Comparison of ENCODE assay signal across 18 cellular contexts in the genomic region with DNA sequence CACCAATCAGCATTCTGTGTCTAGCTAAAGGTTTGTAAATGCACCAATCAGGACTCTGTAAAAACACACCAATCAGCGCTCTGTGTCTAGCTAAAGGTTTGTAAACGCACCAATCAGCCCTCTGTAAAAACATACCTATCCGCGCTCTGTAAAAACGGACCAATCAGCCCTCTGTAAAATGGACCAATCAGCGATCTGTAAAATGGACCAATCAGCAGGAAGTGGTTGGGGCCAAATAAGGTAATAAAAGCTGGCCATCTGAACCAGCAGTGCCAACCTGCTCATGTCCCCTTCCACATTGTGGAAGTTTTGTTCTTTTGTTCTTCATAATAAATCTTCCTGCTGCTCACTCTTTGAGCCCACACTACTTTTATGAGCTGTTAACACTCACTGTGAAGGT. TPM values are rescaled to one million over a fixed set of nuclear protein-coding genes. Genes with fewer than 3 reads are reported as not detected.
A peak's percentile ranks its signal among the peaks of the same experiment; 100 is the strongest.
DNase-seq lines count a peak whose midpoint lies in the region; ATAC-seq, FAIRE-seq and TF ChIP-seq lines count a peak whose summit lies in the region.
"Not testable (repeated sequence)": the region's sequence is repeated elsewhere in the genome, so short reads cannot be mapped to it uniquely, and the experiment has no call there.
"Had no signal": no experiment of that assay in that cellular context is flagged by ENCODE, and none has a peak within 500 bp of the region (broad histone marks: within the 10 kb centered on the region; RNA-seq: fewer than 3 reads in every experiment).

No MANE protein-coding gene starts in this region.

- H3K9ac ChIP-seq in HCT116 (ENCODE audit: low read length); PC-3 (ENCODE audit: low read length); K562 (ENCODE audit: insufficient read depth in 1 of 2, low read depth in 2 of 2, low read length in 2 of 2): not testable (repeated sequence)

- not testable (repeated sequence) for H2AFZ ChIP-seq in HCT116 (ENCODE audit: low read depth, low read length, poor library complexity, severe bottlenecking); PC-3 (ENCODE audit: low read length); K562 (ENCODE audit: low read depth, low read length); hepatocyte

- not testable (repeated sequence) for FAIRE-seq in A549 (lab: Jason Lieb, UNC); K562 (lab: Jason Lieb, UNC)

- not testable (repeated sequence) for DNase-seq in A549 (ENCODE audit: low read depth in 1 of 2, low spot score in 1 of 2); HCT116 (ENCODE audit: low read depth, low spot score); PC-3; Panc1 (ENCODE audit: low read depth, low spot score); K562 (ENCODE audit: extremely low read depth in 1 of 4, low spot score in 3 of 4); hepatocyte (ENCODE audit: low spot score); nephron progenitor cell
- DNase-seq in testis: peak; percentile 42

- H3K9me3 ChIP-seq in A549; HCT116 (ENCODE audit: control insufficient read depth in 1 of 2, insufficient read depth in 1 of 2, low read depth in 1 of 2, low read length in 2 of 2); PC-3 (ENCODE audit: low read length); Panc1 (ENCODE audit: control insufficient read depth, insufficient read depth, low read depth, low read length); K562 (replicated peaks; ENCODE audit: control insufficient read depth, insufficient read depth, low read depth, low read length); hepatocyte (ENCODE audit: low read depth); testis: not testable (repeated sequence)

- not testable (repeated sequence) for ATAC-seq in A549, HCT116, PC-3, Panc1, K562

- not testable (repeated sequence) for BruUV-seq in HCT116 (replicated peaks; lab: Mats Ljungman, UMichigan); PC-3 (replicated peaks; lab: Mats Ljungman, UMichigan); Panc1 (replicated peaks; lab: Mats Ljungman, UMichigan); K562 (replicated peaks; lab: Mats Ljungman, UMichigan)

- POLR2A ChIA-PET in A549 (lab: Yijun Ruan, JAX) (interaction anchor here (0.8 kb wide), 1 partner anchor 222 kb away, joined by 3 read pairs; a partner anchor contains a TSS), Panc1 (lab: Charles Lee) (interaction anchor here (0.9 kb wide), 1 partner anchor 21 kb away, joined by 3 read pairs; no protein-coding TSS in a partner anchor), K562 (lab: Yijun Ruan, JAX) (interaction anchor here (0.7 kb wide), 1 partner anchor 9 kb away, joined by 3 read pairs; no protein-coding TSS in a partner anchor)
- POLR2A ChIA-PET in HCT116 (lab: Charles Lee); PC-3 (lab: Charles Lee; ENCODE audit: unreplicated experiment): not testable (repeated sequence)

- H3K36me3 Mint-ChIP-seq in nephron progenitor cell (ENCODE audit: low read depth): not testable (repeated sequence)

- H3K27me3 Mint-ChIP-seq in nephron progenitor cell (ENCODE audit: low read depth, poor library complexity): not testable (repeated sequence)

- not testable (repeated sequence) for H3K36me3 ChIP-seq in HCT116 (ENCODE audit: control insufficient read depth in 1 of 2, insufficient read depth in 2 of 2, low read length in 2 of 2); PC-3 (ENCODE audit: low read depth, low read length); Panc1 (ENCODE audit: control insufficient read depth, insufficient read depth, low read length); K562 (ENCODE audit: control insufficient read depth, insufficient read depth, low read length); hepatocyte (replicated peaks; ENCODE audit: insufficient read depth, low read depth); testis (ENCODE audit: low read depth, missing control alignments)

- peaks cover 32% of the 10 kb centered on the region for H3K4me1 Mint-ChIP-seq in nephron progenitor cell

- not testable (repeated sequence) for H3K27me3 ChIP-seq in HCT116 (ENCODE audit: insufficient read depth, low read length); PC-3 (ENCODE audit: low read length); Panc1 (ENCODE audit: control insufficient read depth, insufficient read depth, low read length); K562 (ENCODE audit: control insufficient read depth in 2 of 2, insufficient read depth in 2 of 2, low read length in 2 of 2); hepatocyte; testis

- not testable (repeated sequence) for TF ChIP-seq POLR2A in A549 (IDR thresholded peaks at IDR 0.05; ENCODE audit: low read length); HCT116 (IDR thresholded peaks at IDR 0.05; ENCODE audit: borderline replicate concordance, extremely low read depth, insufficient read depth, insufficient read length); K562 (conservative IDR thresholded peaks at IDR 0.05); testis (IDR thresholded peaks at IDR 0.05)

- H4K20me1 ChIP-seq in HCT116 (ENCODE audit: insufficient read depth); PC-3 (ENCODE audit: low read length); K562 (replicated peaks; ENCODE audit: control insufficient read depth, insufficient read depth, low read length); hepatocyte (ENCODE audit: insufficient read depth, poor library complexity, severe bottlenecking): not testable (repeated sequence)

- H3K79me2 ChIP-seq in HCT116 (ENCODE audit: insufficient read depth, low read length); PC-3 (ENCODE audit: low read length); K562 (ENCODE audit: control insufficient read depth, insufficient read depth, low read length); hepatocyte: not testable (repeated sequence)

- not testable (repeated sequence) for TF ChIP-seq EP300 in A549 (IDR thresholded peaks at IDR 0.05); K562 (IDR thresholded peaks at IDR 0.05; ENCODE audit: low read length)

- not testable (repeated sequence) for H3K9me2 ChIP-seq in HCT116 (ENCODE audit: insufficient read depth); PC-3 (replicated peaks; ENCODE audit: low read length); hepatocyte (replicated peaks; ENCODE audit: insufficient read depth)

- CTCF ChIA-PET in A549 (lab: Yijun Ruan, JAX); HCT116 (lab: Charles Lee); PC-3 (lab: Charles Lee); Panc1 (lab: Charles Lee); K562 (lab: Yijun Ruan, JAX; ENCODE audit: low intra/inter-chr PET ratio): not testable (repeated sequence)

- RAD21 ChIA-PET in HCT116 (lab: Charles Lee; ENCODE audit: low non-redundant PET in 1 of 2, low total read pairs in 2 of 2, uncharacterized antibody in 2 of 2, unreplicated experiment in 2 of 2): not testable (repeated sequence)

- not testable (repeated sequence) for TF ChIP-seq RAD21 in A549 (conservative IDR thresholded peaks at IDR 0.05 in 1 of 2, IDR thresholded peaks at IDR 0.05 in 1 of 2); HCT116 (IDR thresholded peaks at IDR 0.05; ENCODE audit: low read depth); K562 (CRISPR knock-in tag; conservative IDR thresholded peaks at IDR 0.05 in 1 of 2, IDR thresholded peaks at IDR 0.05 in 1 of 2)

- peak overlapping the region in 1 of 2 experiments; percentile 92; a peak in 3 of 6 replicates for H3K27ac ChIP-seq in A549
- H3K27ac ChIP-seq in HCT116 (ENCODE audit: low read depth, low read length); K562 (ENCODE audit: extremely low read depth, low read depth, low read length); testis: not testable (repeated sequence)
- peak overlapping the region; percentile 94 for H3K27ac ChIP-seq in PC-3 (ENCODE audit: low read length)
- peak overlapping the region; percentile 84 for H3K27ac ChIP-seq in Panc1 (ENCODE audit: low read length)
- H3K27ac ChIP-seq in hepatocyte: peak overlapping the region; percentile 73

- not testable (repeated sequence) for H3K4me3 ChIP-seq in A549; HCT116 (replicated peaks in 1 of 2; ENCODE audit: low read depth in 1 of 2, low read length in 2 of 2); PC-3 (ENCODE audit: low read length); Panc1 (ENCODE audit: low read depth in 2 of 2, low read length in 2 of 2); K562; hepatocyte; testis

- 98% methylated on average over 6 of the region's 6 CpGs for WGBS in A549 (ENCODE audit: missing lambda C conversion rate)
- WGBS in K562 (ENCODE audit: insufficient coverage, low coverage, missing lambda C conversion rate): 44% methylated on average over 6 of the region's 6 CpGs
- WGBS in hepatocyte (ENCODE audit: low lambda C conversion rate, missing lambda C conversion rate): 93% methylated on average over 6 of the region's 6 CpGs
- 88 to 90% methylated on average over 6 of the region's 6 CpGs for WGBS in testis, 2 donors

- H3F3A ChIP-seq in PC-3 (ENCODE audit: low read length, unreplicated experiment): not testable (repeated sequence)

- H3K4me3 Mint-ChIP-seq in nephron progenitor cell: not testable (repeated sequence)

- H3K9me3 Mint-ChIP-seq in nephron progenitor cell: not testable (repeated sequence)

- H3K4me1 ChIP-seq in A549 (peaks cover 20% of the 10 kb centered on the region), HCT116 (ENCODE audit: control insufficient read depth in 1 of 2, insufficient read depth in 2 of 2, low read length in 2 of 2) (peaks cover 19 to 29% of the 10 kb centered on the region in 2 experiments), PC-3 (ENCODE audit: insufficient read depth, low read length) (peaks cover 31% of the 10 kb centered on the region), Panc1 (ENCODE audit: control insufficient read depth, insufficient read depth, low read length) (peaks cover 19% of the 10 kb centered on the region)
- not testable (repeated sequence) for H3K4me1 ChIP-seq in K562 (replicated peaks in 1 of 2; ENCODE audit: control insufficient read depth in 2 of 2, insufficient read depth in 2 of 2, low read length in 2 of 2); hepatocyte (ENCODE audit: insufficient read depth); testis

- H3K9me1 ChIP-seq in K562 (ENCODE audit: control insufficient read depth, insufficient read depth, low read length): not testable (repeated sequence)

- in situ Hi-C loops in Panc1 (cut with HindIII; ENCODE audit: low pct_unique_long_range_greater_than_20kb, low sequenced_read_pairs); K562 (cut with MboI): not testable (repeated sequence)

- H3K27ac Mint-ChIP-seq in nephron progenitor cell: peak overlapping the region; percentile 60

- H3K4me2 ChIP-seq in A549; HCT116 (ENCODE audit: low read length); PC-3 (ENCODE audit: low read length); K562 (ENCODE audit: insufficient read depth, low read length); hepatocyte: not testable (repeated sequence)

- intact Hi-C loops in HCT116 (cut with micrococcal nuclease); PC-3 (cut with micrococcal nuclease); Panc1 (cut with micrococcal nuclease; ENCODE audit: unreplicated experiment); K562 (cut with micrococcal nuclease); testis (cut with DNase I; ENCODE audit: low total_unique reads): not testable (repeated sequence)

- TF ChIP-seq CTCF in A549 (IDR thresholded peaks at IDR 0.05); HCT116 (IDR thresholded peaks at IDR 0.05 in 2 of 3, conservative IDR thresholded peaks at IDR 0.05 in 1 of 3; ENCODE audit: borderline replicate concordance in 1 of 3, insufficient read depth in 1 of 3, low read depth in 2 of 3, low read length in 2 of 3); PC-3 (conservative IDR thresholded peaks at IDR 0.05; ENCODE audit: low read depth, low read length); Panc1 (IDR thresholded peaks at IDR 0.05); K562 (IDR thresholded peaks at IDR 0.05 in 2 of 3, conservative IDR thresholded peaks at IDR 0.05 in 1 of 3; ENCODE audit: insufficient read depth in 2 of 3, low read depth in 1 of 3, low read length in 3 of 3); hepatocyte (IDR thresholded peaks at IDR 0.05; ENCODE audit: poor library complexity); nephron progenitor cell (IDR thresholded peaks at IDR 0.05); testis (IDR thresholded peaks at IDR 0.05): not testable (repeated sequence)

RNA-seq across cellular contexts. Expression of a gene that starts 33.2 kb away (rescaled TPM):
- polyA plus RNA-seq in A549 (2011; rRNA removed): not detected in 2 replicates
- polyA plus RNA-seq in A549 (2012; cell fraction: cytosol; rRNA removed): not detected in 2 replicates
- polyA plus RNA-seq in A549 (2012; cell fraction: nucleus; rRNA removed): not detected in 2 replicates
- not detected in 3 replicates for polyA plus RNA-seq in A549 (2017; fragmentation: RNase III; extraction: RNeasy Plus Mini Kit Qiagen cat#74134 plus additional on column Dnase treatment)
- not detected in 2 replicates for polyA minus RNA-seq in A549 (2011; rRNA and poly(A)+ RNA removed)
- total RNA-seq in HCT116 (2021; ENCODE audit: unreplicated experiment): not detected
- polyA plus RNA-seq in HCT116 (2012): not detected in 2 replicates
- total RNA-seq in PC-3 (2014; rRNA removed): not detected in 2 replicates
- not detected for total RNA-seq in Panc1 (2021; ENCODE audit: unreplicated experiment)
- not detected for polyA plus RNA-seq in Panc1 (2012; ENCODE audit: insufficient read length)
- total RNA-seq in K562 (2011; cell fraction: chromatin; rRNA removed; ENCODE audit: low replicate concordance): not detected in 2 replicates
- total RNA-seq in K562 (2011; cell fraction: nucleolus; rRNA removed): not detected in 2 replicates
- not detected in 2 replicates for total RNA-seq in K562 (2011; cell fraction: nucleoplasm; rRNA removed)
- total RNA-seq in K562 (2014; rRNA removed): not detected in 2 replicates
- not detected in 2 replicates for total RNA-seq in K562 (2014; rRNA removed; fragmentation: Illumina TruSeq; extraction: Trizol)
- total RNA-seq in K562 (2015; rRNA removed; fragmentation: Illumina TruSeq; extraction: Trizol): not detected in 2 replicates
- total RNA-seq in K562 (2021): not detected in 2 replicates
- not detected in 2 replicates for polyA plus RNA-seq in K562 (2011; rRNA removed)
- not detected in 2 replicates for polyA plus RNA-seq in K562 (2011; cell fraction: cytosol; rRNA removed)
- polyA plus RNA-seq in K562 (2011; cell fraction: nucleus; rRNA removed): not detected in 2 replicates
- not detected in 2 replicates for polyA plus RNA-seq in K562 (2012)
- polyA plus RNA-seq in K562 (2014; fragmentation: Illumina TruSeq; extraction: Trizol): not detected in 2 replicates
- polyA plus RNA-seq in K562 (2014; fragmentation: Nextera tagmentation; extraction: Ambion mirVana): not detected
- not detected in 2 replicates for polyA plus RNA-seq in K562 (2014; rRNA removed)
- not detected in 2 replicates for polyA minus RNA-seq in K562 (2011; rRNA and poly(A)+ RNA removed)
- not detected in 2 replicates for polyA minus RNA-seq in K562 (2011; cell fraction: cytosol; rRNA and poly(A)+ RNA removed)
- polyA minus RNA-seq in K562 (2011; cell fraction: nucleus; rRNA and poly(A)+ RNA removed): not detected in 2 replicates
- total RNA-seq in hepatocyte: not detected in 2 replicates
- not detected in 2 replicates for polyA plus RNA-seq in hepatocyte
- total RNA-seq in testis: under 1 TPM in 1 of 2 donors, not detected in 1; 0.12 TPM
- not detected for polyA plus RNA-seq in testis (ENCODE audit: insufficient read depth, low read depth, low replicate concordance)
- total RNA-seq: A172; A673; CD4-positive, alpha-beta memory T cell; CD4-positive, CD25-positive, alpha-beta regulatory T cell; CD8-positive, alpha-beta memory T cell; Daoy; G401; GM12878 had no signal
- polyA plus RNA-seq: AG04450; CD14-positive monocyte; CD4-positive, alpha-beta memory T cell; CD4-positive, CD25-positive, alpha-beta regulatory T cell; CD8-positive, alpha-beta memory T cell; GM12878 had no signal

RNA-seq across cellular contexts. Expression of a gene that starts 43.5 kb away (rescaled TPM):
- polyA plus RNA-seq in A549 (2011; rRNA removed) (0.23 and 0.67 TPM in 2 replicates), A549 (2017; fragmentation: RNase III; extraction: RNeasy Plus Mini Kit Qiagen cat#74134 plus additional on column Dnase treatment) (0.01 to 0.03 TPM in 2 of 3 replicates, not detected in the other), K562 (2011; rRNA removed) (not detected in 2 replicates), K562 (2014; fragmentation: Illumina TruSeq; extraction: Trizol) (not detected in 2 replicates), K562 (2014; fragmentation: Nextera tagmentation; extraction: Ambion mirVana) (not detected), K562 (2014; rRNA removed) (not detected in 2 replicates), hepatocyte (1.3 and 5.6 TPM in 2 replicates), testis (ENCODE audit: insufficient read depth, low read depth, low replicate concordance) (4.8 TPM)
- polyA plus RNA-seq in A549 (2012; cell fraction: cytosol; rRNA removed): 0.04 and 0.05 TPM in 2 replicates
- polyA plus RNA-seq in A549 (2012; cell fraction: nucleus; rRNA removed): 0.15 and 0.20 TPM in 2 replicates
- polyA minus RNA-seq in A549 (2011; rRNA and poly(A)+ RNA removed): 0.78 and 0.83 TPM in 2 replicates
- total RNA-seq in HCT116 (2021; ENCODE audit: unreplicated experiment) (0.12 TPM), PC-3 (2014; rRNA removed) (0.15 and 0.52 TPM in 2 replicates), Panc1 (2021; ENCODE audit: unreplicated experiment) (3.4 TPM), K562 (2014; rRNA removed) (not detected in 2 replicates), K562 (2014; rRNA removed; fragmentation: Illumina TruSeq; extraction: Trizol) (not detected in 2 replicates), K562 (2015; rRNA removed; fragmentation: Illumina TruSeq; extraction: Trizol) (not detected in 2 replicates), K562 (2021) (not detected in 2 replicates), hepatocyte (2.5 and 3.2 TPM in 2 replicates), testis (1 to 10 TPM; 2.6 to 4.0 TPM)
- polyA plus RNA-seq in HCT116 (2012): 0.29 and 0.34 TPM in 2 replicates
- polyA plus RNA-seq in Panc1 (2012; ENCODE audit: insufficient read length): 27.5 TPM
- 0.04 TPM in 1 of 2 replicates, not detected in the other for total RNA-seq in K562 (2011; cell fraction: chromatin; rRNA removed; ENCODE audit: low replicate concordance)
- not detected in 2 replicates for total RNA-seq in K562 (2011; cell fraction: nucleolus; rRNA removed)
- not detected in 2 replicates for total RNA-seq in K562 (2011; cell fraction: nucleoplasm; rRNA removed)
- polyA plus RNA-seq in K562 (2011; cell fraction: cytosol; rRNA removed): not detected in 2 replicates
- polyA plus RNA-seq in K562 (2011; cell fraction: nucleus; rRNA removed): not detected in 2 replicates
- not detected in 2 replicates for polyA plus RNA-seq in K562 (2012)
- under 0.01 TPM in 1 of 2 replicates, not detected in the other for polyA minus RNA-seq in K562 (2011; rRNA and poly(A)+ RNA removed)
- polyA minus RNA-seq in K562 (2011; cell fraction: cytosol; rRNA and poly(A)+ RNA removed): 0.18 TPM in 1 of 2 replicates, not detected in the other
- polyA minus RNA-seq in K562 (2011; cell fraction: nucleus; rRNA and poly(A)+ RNA removed): under 0.01 TPM in 2 replicates
- total RNA-seq: A172; A673; CD4-positive, alpha-beta memory T cell; Daoy; G401; GM12878 had no signal
- polyA plus RNA-seq: AG04450; CD14-positive monocyte; CD4-positive, alpha-beta memory T cell; CD4-positive, CD25-positive, alpha-beta regulatory T cell had no signal

RNA-seq across cellular contexts. Expression of a gene that starts 53.6 kb away (rescaled TPM):
- polyA plus RNA-seq in A549 (2011; rRNA removed): not detected in 2 replicates
- not detected in 2 replicates for polyA plus RNA-seq in A549 (2012; cell fraction: cytosol; rRNA removed)
- not detected in 2 replicates for polyA plus RNA-seq in A549 (2012; cell fraction: nucleus; rRNA removed)
- polyA plus RNA-seq in A549 (2017; fragmentation: RNase III; extraction: RNeasy Plus Mini Kit Qiagen cat#74134 plus additional on column Dnase treatment): not detected in 3 replicates
- polyA minus RNA-seq in A549 (2011; rRNA and poly(A)+ RNA removed): not detected in 2 replicates
- not detected for total RNA-seq in HCT116 (2021; ENCODE audit: unreplicated experiment)
- polyA plus RNA-seq in HCT116 (2012): not detected in 2 replicates
- total RNA-seq in PC-3 (2014; rRNA removed): not detected in 2 replicates
- not detected for total RNA-seq in Panc1 (2021; ENCODE audit: unreplicated experiment)
- not detected for polyA plus RNA-seq in Panc1 (2012; ENCODE audit: insufficient read length)
- total RNA-seq in K562 (2011; cell fraction: chromatin; rRNA removed; ENCODE audit: low replicate concordance): not detected in 2 replicates
- not detected in 2 replicates for total RNA-seq in K562 (2011; cell fraction: nucleolus; rRNA removed)
- not detected in 2 replicates for total RNA-seq in K562 (2011; cell fraction: nucleoplasm; rRNA removed)
- not detected in 2 replicates for total RNA-seq in K562 (2014; rRNA removed)
- total RNA-seq in K562 (2014; rRNA removed; fragmentation: Illumina TruSeq; extraction: Trizol): not detected in 2 replicates
- total RNA-seq in K562 (2015; rRNA removed; fragmentation: Illumina TruSeq; extraction: Trizol): not detected in 2 replicates
- total RNA-seq in K562 (2021): not detected in 2 replicates
- 0.16 and 0.20 TPM in 2 replicates for polyA plus RNA-seq in K562 (2011; rRNA removed)
- 0.10 and 0.13 TPM in 2 replicates for polyA plus RNA-seq in K562 (2011; cell fraction: cytosol; rRNA removed)
- polyA plus RNA-seq in K562 (2011; cell fraction: nucleus; rRNA removed): 0.13 TPM in 1 of 2 replicates, not detected in the other
- 0.05 TPM in 1 of 2 replicates, not detected in the other for polyA plus RNA-seq in K562 (2012)
- polyA plus RNA-seq in K562 (2014; fragmentation: Illumina TruSeq; extraction: Trizol): not detected in 2 replicates
- polyA plus RNA-seq in K562 (2014; fragmentation: Nextera tagmentation; extraction: Ambion mirVana): not detected
- polyA plus RNA-seq in K562 (2014; rRNA removed): not detected in 2 replicates
- polyA minus RNA-seq in K562 (2011; rRNA and poly(A)+ RNA removed): not detected in 2 replicates
- not detected in 2 replicates for polyA minus RNA-seq in K562 (2011; cell fraction: cytosol; rRNA and poly(A)+ RNA removed)
- polyA minus RNA-seq in K562 (2011; cell fraction: nucleus; rRNA and poly(A)+ RNA removed): not detected in 2 replicates
- not detected in 2 replicates for total RNA-seq in hepatocyte
- not detected in 2 replicates for polyA plus RNA-seq in hepatocyte
- not detected for total RNA-seq in testis
- polyA plus RNA-seq in testis (ENCODE audit: insufficient read depth, low read depth, low replicate concordance): not detected
- total RNA-seq: A172; A673; CD4-positive, alpha-beta memory T cell; CD4-positive, CD25-positive, alpha-beta regulatory T cell; CD8-positive, alpha-beta memory T cell; Daoy; G401; GM12878 had no signal
- polyA plus RNA-seq: AG04450; CD14-positive monocyte; CD4-positive, alpha-beta memory T cell; CD4-positive, CD25-positive, alpha-beta regulatory T cell; CD8-positive, alpha-beta memory T cell; GM12878 had no signal
